ENCODE assay signal across 18 cellular contexts in genomic region chr20:5067877-5068276, GRCh38. TPM values are rescaled to one million over a fixed set of nuclear protein-coding genes. Genes with fewer than 3 reads are reported as not detected.
A peak's percentile ranks its signal among the peaks of the same experiment; 100 is the strongest.
DNase-seq lines count a peak whose midpoint lies in the region; ATAC-seq, FAIRE-seq and TF ChIP-seq lines count a peak whose summit lies in the region.
"Had no signal": no experiment of that assay in that cellular context is flagged by ENCODE, and none has a peak within 500 bp of the region (broad histone marks: within the 10 kb centered on the region; RNA-seq: fewer than 3 reads in every experiment).

No MANE protein-coding gene starts in this region.

- H3K36me3 ChIP-seq in breast epithelium, result no peaks in the 10 kb centered on the region
- H3K36me3 ChIP-seq in bronchial epithelial cell (ENCODE audit: control insufficient read depth, insufficient read depth, low read length), result no peaks in the 10 kb centered on the region
- no peaks in the 10 kb centered on the region for H3K36me3 ChIP-seq in neutrophil
- H3K36me3 ChIP-seq in OCI-LY7 (ENCODE audit: insufficient read depth, low read length), result no peaks in the 10 kb centered on the region
- H3K36me3 ChIP-seq: BLaER1 had no signal

- no peaks in the 10 kb centered on the region for H3K9me2 ChIP-seq in OCI-LY7 (ENCODE audit: insufficient read depth, low read length)

- no peak for FAIRE-seq in bronchial epithelial cell (lab: Jason Lieb, UNC)
- FAIRE-seq: GM18507, HepG2, HTR-8/SVneo had no signal

- no peak for ATAC-seq in HG03139 (IDR thresholded peaks at IDR 0.05; ENCODE audit: unreplicated experiment)
- ATAC-seq: HepG2 had no signal

- H3K4me3 Mint-ChIP-seq in MCF 10A (ENCODE audit: unreplicated experiment), result no peak overlapping the region
- H3K4me3 Mint-ChIP-seq: CD4-positive, CD25-positive, alpha-beta regulatory T cell; H9 had no signal

- DNase-seq in MCF 10A (ENCODE audit: unreplicated experiment), result peak; percentile 60
- DNase-seq in breast epithelium (ENCODE audit: low spot score in 2 of 2), result no peak
- DNase-seq in bronchial epithelial cell (ENCODE audit: low read depth), result peak; percentile 33
- no peak for DNase-seq in NCI-H2029 (lab: John Stamatoyannopoulos, UW)
- no peak for DNase-seq in OCI-LY7 (ENCODE audit: low spot score)
- DNase-seq: AML-193; Calu3; CD4-positive, CD25-positive, alpha-beta regulatory T cell; DMS 273 treated with DMSO at 0.1 percent for 48 hours; GOT3; H9 had no signal

- no peak overlapping the region for H3K27ac Mint-ChIP-seq in MCF 10A (ENCODE audit: low read depth, unreplicated experiment)

- no peak for TF ChIP-seq CTCF in MCF 10A (IDR thresholded peaks at IDR 0.05; ENCODE audit: unreplicated experiment)
- TF ChIP-seq CTCF in breast epithelium (IDR thresholded peaks at IDR 0.05), result no peak
- no peak for TF ChIP-seq CTCF in bronchial epithelial cell (IDR thresholded peaks at IDR 0.05; ENCODE audit: insufficient read depth, low read length, severe bottlenecking)
- no peak for TF ChIP-seq CTCF in neutrophil (IDR thresholded peaks at IDR 0.05)
- TF ChIP-seq CTCF in OCI-LY7 (conservative IDR thresholded peaks at IDR 0.05; ENCODE audit: low read length), result no peak

- H3K4me1 ChIP-seq in breast epithelium, result no peaks in the 10 kb centered on the region
- peaks cover 23 to 42% of the 10 kb centered on the region in 2 experiments for H3K4me1 ChIP-seq in neutrophil (ENCODE audit: control insufficient read depth in 1 of 2, insufficient read depth in 1 of 2, low read depth in 1 of 2, low read length in 1 of 2)
- H3K4me1 ChIP-seq in OCI-LY7 (ENCODE audit: insufficient read depth, low read length, poor library complexity, severe bottlenecking), result no peaks in the 10 kb centered on the region

- H3K9me3 Mint-ChIP-seq in MCF 10A (ENCODE audit: unreplicated experiment), result no peaks in the 10 kb centered on the region
- H3K9me3 Mint-ChIP-seq: H9 had no signal

- H3K79me2 ChIP-seq in OCI-LY7 (ENCODE audit: insufficient read depth, low read depth, low read length), result no peaks in the 10 kb centered on the region

- H3K4me1 Mint-ChIP-seq in MCF 10A (ENCODE audit: insufficient read depth, unreplicated experiment), result peaks cover 24% of the 10 kb centered on the region
- H3K4me1 Mint-ChIP-seq: CD4-positive, CD25-positive, alpha-beta regulatory T cell had no signal

- peaks cover 6% of the 10 kb centered on the region for H3K36me3 Mint-ChIP-seq in MCF 10A (ENCODE audit: insufficient read depth, unreplicated experiment)

- no peaks in the 10 kb centered on the region for H3K27me3 Mint-ChIP-seq in MCF 10A (ENCODE audit: insufficient read depth, unreplicated experiment)
- H3K27me3 Mint-ChIP-seq: CD4-positive, CD25-positive, alpha-beta regulatory T cell had no signal

- intact Hi-C loops in MCF 10A (cut with micrococcal nuclease), result loop anchor here (10.0 kb wide), 1 partner anchor 63 kb away; the partner anchor contains the start of gene SLC23A2
- intact Hi-C loops in breast epithelium (cut with DNase I; ENCODE audit: low total_unique reads), result no loop called here
- intact Hi-C loops in OCI-LY7 (cut with micrococcal nuclease; ENCODE audit: unreplicated experiment), result no loop called here

- no peaks in the 10 kb centered on the region for H3K27me3 ChIP-seq in breast epithelium
- H3K27me3 ChIP-seq in bronchial epithelial cell (ENCODE audit: control insufficient read depth, insufficient read depth, low read length), result no peaks in the 10 kb centered on the region
- no peaks in the 10 kb centered on the region for H3K27me3 ChIP-seq in neutrophil
- H3K27me3 ChIP-seq: BLaER1 had no signal

- H3K27ac ChIP-seq in breast epithelium (no peak overlapping the region), neutrophil (peak overlapping the region; percentile 52), OCI-LY7 (ENCODE audit: low read depth, low read length, poor library complexity, severe bottlenecking) (no peak overlapping the region)
- H3K27ac ChIP-seq: 22Rv1, BLaER1 had no signal

- POLR2A ChIA-PET in MCF 10A (lab: Yijun Ruan, JAX) (interaction anchor here (0.6 to 1.3 kb wide), 3 partner anchors 34 to 116 kb away, joined by 3 to 4 read pairs (median 3); partner anchors contain the start of gene CDS2), OCI-LY7 (lab: Charles Lee) (no interaction called here)

- H4K20me1 ChIP-seq in OCI-LY7 (ENCODE audit: insufficient read depth, low read length), result no peaks in the 10 kb centered on the region
- H4K20me1 ChIP-seq: BLaER1 had no signal

- H3K9me3 ChIP-seq in breast epithelium, result no peaks in the 10 kb centered on the region
- H3K9me3 ChIP-seq in neutrophil, result no peaks in the 10 kb centered on the region
- no peaks in the 10 kb centered on the region for H3K9me3 ChIP-seq in OCI-LY7 (ENCODE audit: low read length)
- H3K9me3 ChIP-seq: BLaER1 had no signal

- no peak overlapping the region for H2AFZ ChIP-seq in OCI-LY7 (ENCODE audit: low read length)

- TF ChIP-seq POLR2A in breast epithelium (IDR thresholded peaks at IDR 0.05), result no peak

- H3K4me3 ChIP-seq in breast epithelium, result no peak overlapping the region
- no peak overlapping the region for H3K4me3 ChIP-seq in bronchial epithelial cell (ENCODE audit: low read depth, low read length)
- H3K4me3 ChIP-seq in neutrophil (ENCODE audit: low read depth in 1 of 2, low read length in 1 of 2), result no peak overlapping the region
- no peak overlapping the region for H3K4me3 ChIP-seq in OCI-LY7 (ENCODE audit: low read depth, low read length, poor library complexity, severe bottlenecking)
- H3K4me3 ChIP-seq: BLaER1 had no signal

- no TSS peak for BruUV-seq in MCF 10A (replicated peaks; lab: Mats Ljungman, UMichigan)
- no TSS peak for BruUV-seq in OCI-LY7 (replicated peaks; lab: Mats Ljungman, UMichigan)

- CTCF ChIA-PET in MCF 10A (lab: Yijun Ruan, JAX) (interaction anchor here (1.1 to 2.5 kb wide), 2 partner anchors 9 to 33 kb away, joined by 4 to 11 read pairs; no protein-coding TSS in a partner anchor), OCI-LY7 (lab: Charles Lee; ENCODE audit: unreplicated experiment) (interaction anchor here (0.6 kb wide), 1 partner anchor 84 kb away, joined by 3 read pairs; no protein-coding TSS in a partner anchor)

- no peak overlapping the region for H3K4me2 ChIP-seq in OCI-LY7 (ENCODE audit: low read length)
- H3K4me2 ChIP-seq: BLaER1 had no signal

RNA-seq across cellular contexts. Expression of gene TMEM230, which starts 45.0 kb away (rescaled TPM):
- 56.1 and 78.8 TPM in 2 replicates for total RNA-seq in MCF 10A (2022)
- 100 to 1,000 TPM in 1 of 3 donors, 10 to 100 TPM in 2; 79.6 to 107 (median 88.0) TPM for total RNA-seq in breast epithelium
- 45.5 and 51.6 TPM in 2 replicates for total RNA-seq in bronchial epithelial cell
- total RNA-seq in OCI-LY7 (2014; rRNA removed; shearing (Covaris generic)), result 114 and 138 TPM in 2 replicates
- 81.1 and 90.5 TPM in 2 replicates for total RNA-seq in OCI-LY7 (2022)

RNA-seq across cellular contexts. Expression of gene PCNA, which starts 51.9 kb away (rescaled TPM):
- total RNA-seq in MCF 10A (2022), result 38.2 and 45.5 TPM in 2 replicates
- total RNA-seq in breast epithelium, result 10 to 100 TPM; 32.3 to 62.9 (median 55.4) TPM
- total RNA-seq in bronchial epithelial cell, result 43.7 and 60.8 TPM in 2 replicates
- total RNA-seq in OCI-LY7 (2014; rRNA removed; shearing (Covaris generic)), result 499 and 567 TPM in 2 replicates
- 470 and 513 TPM in 2 replicates for total RNA-seq in OCI-LY7 (2022)

RNA-seq across cellular contexts. Expression of gene CDS2, which starts 58.9 kb away (rescaled TPM):
- total RNA-seq in MCF 10A (2022) (26.3 and 26.8 TPM in 2 replicates), breast epithelium (10 to 100 TPM; 29.2 to 42.9 (median 37.6) TPM), bronchial epithelial cell (16.8 and 23.4 TPM in 2 replicates), OCI-LY7 (2022) (42.8 and 46.1 TPM in 2 replicates)
- total RNA-seq in OCI-LY7 (2014; rRNA removed; shearing (Covaris generic)), result 16.5 and 16.6 TPM in 2 replicates

Comparison
In these comparisons a context has a peak if more than half of its experiments do, and no peak if none do; other contexts are left out.
1. DNase-seq: peak in MCF 10A (single experiment) and bronchial epithelial cell (single experiment); none in breast epithelium (0 of 2), NCI-H2029 (single experiment) and OCI-LY7 (single experiment).